In the genomic region with DNA sequence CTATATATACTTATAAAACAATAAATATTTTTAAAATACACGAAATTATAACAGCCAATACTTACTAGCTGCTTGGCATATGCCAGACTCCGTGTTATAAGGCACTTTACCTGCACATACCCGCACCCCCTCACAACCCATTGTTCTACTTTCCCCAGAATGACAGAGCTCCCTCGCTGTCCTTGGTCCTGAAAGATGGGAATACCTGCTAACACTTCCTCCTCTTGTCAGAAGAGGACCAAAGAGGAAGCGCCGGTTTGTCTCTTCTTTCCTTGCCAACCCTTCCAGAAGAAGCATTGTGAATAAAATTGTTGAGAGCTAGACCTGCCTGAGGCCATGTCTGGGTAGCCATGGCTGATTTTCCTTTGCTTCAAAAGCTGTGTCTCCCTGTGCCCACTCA, we compare ENCODE assay signal across 1 cellular context.
TF ChIP-seq lines count a peak whose summit lies in the region.

No MANE protein-coding gene starts in this region.

TF ChIP-seq in GM23338, 12 proteins besides CTCF, POLR2A, EP300 and RAD21 (continued from another document):
- TF ChIP-seq, protein P1, sequence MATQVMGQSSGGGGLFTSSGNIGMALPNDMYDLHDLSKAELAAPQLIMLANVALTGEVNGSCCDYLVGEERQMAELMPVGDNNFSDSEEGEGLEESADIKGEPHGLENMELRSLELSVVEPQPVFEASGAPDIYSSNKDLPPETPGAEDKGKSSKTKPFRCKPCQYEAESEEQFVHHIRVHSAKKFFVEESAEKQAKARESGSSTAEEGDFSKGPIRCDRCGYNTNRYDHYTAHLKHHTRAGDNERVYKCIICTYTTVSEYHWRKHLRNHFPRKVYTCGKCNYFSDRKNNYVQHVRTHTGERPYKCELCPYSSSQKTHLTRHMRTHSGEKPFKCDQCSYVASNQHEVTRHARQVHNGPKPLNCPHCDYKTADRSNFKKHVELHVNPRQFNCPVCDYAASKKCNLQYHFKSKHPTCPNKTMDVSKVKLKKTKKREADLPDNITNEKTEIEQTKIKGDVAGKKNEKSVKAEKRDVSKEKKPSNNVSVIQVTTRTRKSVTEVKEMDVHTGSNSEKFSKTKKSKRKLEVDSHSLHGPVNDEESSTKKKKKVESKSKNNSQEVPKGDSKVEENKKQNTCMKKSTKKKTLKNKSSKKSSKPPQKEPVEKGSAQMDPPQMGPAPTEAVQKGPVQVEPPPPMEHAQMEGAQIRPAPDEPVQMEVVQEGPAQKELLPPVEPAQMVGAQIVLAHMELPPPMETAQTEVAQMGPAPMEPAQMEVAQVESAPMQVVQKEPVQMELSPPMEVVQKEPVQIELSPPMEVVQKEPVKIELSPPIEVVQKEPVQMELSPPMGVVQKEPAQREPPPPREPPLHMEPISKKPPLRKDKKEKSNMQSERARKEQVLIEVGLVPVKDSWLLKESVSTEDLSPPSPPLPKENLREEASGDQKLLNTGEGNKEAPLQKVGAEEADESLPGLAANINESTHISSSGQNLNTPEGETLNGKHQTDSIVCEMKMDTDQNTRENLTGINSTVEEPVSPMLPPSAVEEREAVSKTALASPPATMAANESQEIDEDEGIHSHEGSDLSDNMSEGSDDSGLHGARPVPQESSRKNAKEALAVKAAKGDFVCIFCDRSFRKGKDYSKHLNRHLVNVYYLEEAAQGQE (IDR thresholded peaks at IDR 0.05; ENCODE audit: unreplicated experiment) = no peak
- TF ChIP-seq EZH2 (IDR thresholded peaks at IDR 0.05; ENCODE audit: low read depth, unreplicated experiment) = no peak
- TF ChIP-seq EZH2phosphoT487 (IDR thresholded peaks at IDR 0.05; ENCODE audit: unreplicated experiment) = no peak
- TF ChIP-seq, protein P2, sequence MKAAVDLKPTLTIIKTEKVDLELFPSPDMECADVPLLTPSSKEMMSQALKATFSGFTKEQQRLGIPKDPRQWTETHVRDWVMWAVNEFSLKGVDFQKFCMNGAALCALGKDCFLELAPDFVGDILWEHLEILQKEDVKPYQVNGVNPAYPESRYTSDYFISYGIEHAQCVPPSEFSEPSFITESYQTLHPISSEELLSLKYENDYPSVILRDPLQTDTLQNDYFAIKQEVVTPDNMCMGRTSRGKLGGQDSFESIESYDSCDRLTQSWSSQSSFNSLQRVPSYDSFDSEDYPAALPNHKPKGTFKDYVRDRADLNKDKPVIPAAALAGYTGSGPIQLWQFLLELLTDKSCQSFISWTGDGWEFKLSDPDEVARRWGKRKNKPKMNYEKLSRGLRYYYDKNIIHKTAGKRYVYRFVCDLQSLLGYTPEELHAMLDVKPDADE (IDR thresholded peaks at IDR 0.05) = no peak
- TF ChIP-seq ZNF114 (CRISPR knock-in tag; IDR thresholded peaks at IDR 0.05) = no peak
